16 cellular contexts compared by ENCODE assay signal in genomic region chr2:53058526-53058925, GRCh38.
DNase-seq lines count a peak whose midpoint lies in the region; ATAC-seq, FAIRE-seq and TF ChIP-seq lines count a peak whose summit lies in the region.
"Had no signal": no experiment of that assay in that cellular context is flagged by ENCODE, and none has a peak within 500 bp of the region (broad histone marks: within the 10 kb centered on the region; RNA-seq: fewer than 3 reads in every experiment).

No MANE protein-coding gene starts in this region.

- H3K4me1 ChIP-seq in HUES48 (ENCODE audit: control insufficient read depth, insufficient read depth, low read length) = 0 out of 2 replicates have a peak, but pooled peaks cover 3% of the 10 kb centered on the region
- H3K4me1 ChIP-seq: pancreas had no signal

- no peak for FAIRE-seq in bronchial epithelial cell (lab: Jason Lieb, UNC)
- FAIRE-seq: pancreas had no signal

- TF ChIP-seq CTCF in bronchial epithelial cell (IDR thresholded peaks at IDR 0.05; ENCODE audit: insufficient read depth, low read length, severe bottlenecking) = no peak

- H3K27me3 ChIP-seq in HUES48 (ENCODE audit: control insufficient read depth, insufficient read depth, low read length) (no peaks in the 10 kb centered on the region), bronchial epithelial cell (ENCODE audit: control insufficient read depth, insufficient read depth, low read length) (no peaks in the 10 kb centered on the region)
- H3K27me3 ChIP-seq: pancreas had no signal

- no peaks in the 10 kb centered on the region for H3K9me3 ChIP-seq in HUES48 (ENCODE audit: control insufficient read depth, insufficient read depth, low read length)
- H3K9me3 ChIP-seq: pancreas had no signal

- no peak overlapping the region for H3K9ac ChIP-seq in HUES48 (ENCODE audit: low read depth, low read length)

- H3K27ac ChIP-seq in HUES48 (ENCODE audit: low read depth, low read length) = peak overlapping the region; percentile 64
- H3K27ac ChIP-seq: pancreas had no signal

- no peaks in the 10 kb centered on the region for H3K36me3 ChIP-seq in HUES48 (ENCODE audit: control insufficient read depth, insufficient read depth, low read length)
- H3K36me3 ChIP-seq in bronchial epithelial cell (ENCODE audit: control insufficient read depth, insufficient read depth, low read length) = no peaks in the 10 kb centered on the region
- H3K36me3 ChIP-seq: pancreas had no signal

- H3K4me3 ChIP-seq in HUES48 (ENCODE audit: low read depth, low read length) = no peak overlapping the region
- H3K4me3 ChIP-seq in bronchial epithelial cell (ENCODE audit: low read depth, low read length) = no peak overlapping the region
- H3K4me3 ChIP-seq: pancreas had no signal

- DNase-seq in bronchial epithelial cell (ENCODE audit: low read depth) (peak; percentile 74), iris pigment epithelial cell (ENCODE audit: low read depth) (peak; percentile 34), NCI-H748 (lab: John Stamatoyannopoulos, UW; ENCODE audit: unreplicated experiment) (no peak)
- DNase-seq: activated CD8-positive, alpha-beta T cell treated with anti-CD3 and anti-CD28 coated beads, Interleukin-2, amount 10 ng/mL, durations not matched to agents 7 days and 5 days; amygdala; dermis blood vessel endothelial cell; Kasumi-1; NCI-H1694; NCI-H446; pancreas; stimulated activated naive CD8-positive, alpha-beta T cell treated with anti-CD3 and anti-CD28 coated beads, Interleukin-15, Interleukin-2, amounts not matched to agents 100 U/mL and 50 U/mL, for 24 hours had no signal

- no peak for ATAC-seq in HG03442 (IDR thresholded peaks at IDR 0.05; ENCODE audit: unreplicated experiment)
- ATAC-seq in GM21825 (IDR thresholded peaks at IDR 0.05; ENCODE audit: unreplicated experiment) = no peak
- no peak for ATAC-seq in GM21717 (IDR thresholded peaks at IDR 0.05; ENCODE audit: unreplicated experiment)
- ATAC-seq: activated CD8-positive, alpha-beta T cell treated with anti-CD3 and anti-CD28 coated beads, Interleukin-2, amount 10 ng/mL, durations not matched to agents 7 days and 5 days; activated T-helper 17 cell treated with anti-CD3 and anti-CD28 coated beads, Interleukin-2, amount 50 U/mL, for 72 hours; stimulated activated naive CD8-positive, alpha-beta T cell treated with anti-CD3 and anti-CD28 coated beads, Interleukin-15, Interleukin-2, amounts not matched to agents 100 U/mL and 50 U/mL, for 24 hours had no signal
